1 cellular context compared by ENCODE assay signal in genomic region chr2:39532933-39533332, GRCh38.
TF ChIP-seq lines count a peak whose summit lies in the region.

No MANE protein-coding gene starts in this region.

TF ChIP-seq in HepG2, 621 proteins besides CTCF, POLR2A, EP300 and RAD21 (continued from another document):
- TF ChIP-seq, protein P1, sequence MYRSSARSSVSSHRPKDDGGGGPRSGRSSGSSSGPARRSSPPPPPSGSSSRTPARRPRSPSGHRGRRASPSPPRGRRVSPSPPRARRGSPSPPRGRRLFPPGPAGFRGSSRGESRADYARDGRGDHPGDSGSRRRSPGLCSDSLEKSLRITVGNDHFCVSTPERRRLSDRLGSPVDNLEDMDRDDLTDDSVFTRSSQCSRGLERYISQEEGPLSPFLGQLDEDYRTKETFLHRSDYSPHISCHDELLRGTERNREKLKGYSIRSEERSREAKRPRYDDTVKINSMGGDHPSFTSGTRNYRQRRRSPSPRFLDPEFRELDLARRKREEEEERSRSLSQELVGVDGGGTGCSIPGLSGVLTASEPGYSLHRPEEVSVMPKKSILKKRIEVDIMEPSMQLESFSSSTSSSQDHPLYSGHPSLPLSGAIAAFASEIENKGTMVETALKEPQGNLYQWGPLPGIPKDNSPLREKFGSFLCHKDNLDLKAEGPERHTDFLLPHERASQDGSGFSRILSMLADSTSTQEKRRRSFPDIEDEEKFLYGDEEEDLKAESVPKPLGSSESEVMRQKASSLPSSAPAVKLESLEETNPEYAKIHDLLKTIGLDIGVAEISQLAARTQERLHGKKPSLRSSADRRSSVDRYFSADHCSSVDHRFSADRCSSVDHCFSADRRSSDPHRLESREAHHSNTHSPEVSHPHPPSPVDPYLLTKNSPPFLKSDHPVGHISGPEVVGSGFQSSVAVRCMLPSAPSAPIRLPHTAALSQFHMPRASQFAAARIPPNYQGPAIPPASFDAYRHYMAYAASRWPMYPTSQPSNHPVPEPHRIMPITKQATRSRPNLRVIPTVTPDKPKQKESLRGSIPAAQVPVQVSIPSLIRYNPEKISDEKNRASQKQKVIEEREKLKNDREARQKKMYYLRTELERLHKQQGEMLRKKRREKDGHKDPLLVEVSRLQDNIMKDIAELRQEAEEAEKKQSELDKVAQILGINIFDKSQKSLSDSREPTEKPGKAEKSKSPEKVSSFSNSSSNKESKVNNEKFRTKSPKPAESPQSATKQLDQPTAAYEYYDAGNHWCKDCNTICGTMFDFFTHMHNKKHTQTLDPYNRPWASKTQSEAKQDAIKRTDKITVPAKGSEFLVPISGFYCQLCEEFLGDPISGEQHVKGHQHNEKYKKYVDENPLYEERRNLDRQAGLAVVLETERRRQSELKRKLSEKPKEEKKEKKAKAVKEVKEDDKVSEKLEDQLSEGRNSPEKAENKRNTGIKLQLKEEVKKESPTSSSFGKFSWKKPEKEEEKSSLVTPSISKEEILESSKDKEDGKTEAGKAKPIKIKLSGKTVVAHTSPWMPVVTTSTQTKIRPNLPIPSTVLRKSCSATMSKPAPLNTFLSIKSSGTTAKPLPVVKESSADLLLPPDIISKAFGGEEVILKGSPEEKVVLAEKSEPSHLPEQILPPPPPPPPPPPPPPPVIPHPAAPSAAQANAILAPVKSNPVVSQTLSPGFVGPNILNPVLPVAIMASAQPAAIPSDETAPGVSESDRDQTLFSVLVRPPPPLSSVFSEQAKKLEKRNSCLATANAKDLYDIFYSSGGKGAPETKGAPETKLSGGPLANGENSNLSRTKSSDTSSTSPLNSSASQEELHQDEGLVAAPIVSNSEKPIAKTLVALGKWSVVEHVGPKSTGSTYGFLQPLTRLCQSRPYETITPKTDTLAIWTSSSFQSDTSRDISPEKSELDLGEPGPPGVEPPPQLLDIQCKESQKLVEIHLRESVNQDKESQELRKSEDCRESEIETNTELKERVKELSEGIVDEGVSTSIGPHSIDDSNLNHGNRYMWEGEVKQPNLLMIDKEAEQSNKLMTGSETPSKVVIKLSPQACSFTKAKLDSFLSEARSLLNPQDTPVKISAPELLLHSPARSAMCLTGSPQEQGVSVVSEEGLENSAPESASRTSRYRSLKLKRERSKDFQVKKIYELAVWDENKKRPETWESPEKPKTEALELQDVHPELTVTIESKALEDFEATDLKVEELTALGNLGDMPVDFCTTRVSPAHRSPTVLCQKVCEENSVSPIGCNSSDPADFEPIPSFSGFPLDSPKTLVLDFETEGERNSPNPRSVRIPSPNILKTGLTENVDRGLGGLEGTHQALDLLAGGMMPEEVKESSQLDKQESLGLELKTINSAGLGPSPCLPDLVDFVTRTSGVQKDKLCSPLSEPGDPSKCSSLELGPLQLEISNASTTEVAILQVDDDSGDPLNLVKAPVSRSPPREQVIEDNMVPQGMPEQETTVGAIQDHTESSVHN (CRISPR knock-in tag; IDR thresholded peaks at IDR 0.05): no peak
- TF ChIP-seq ATF6 (CRISPR knock-in tag; conservative IDR thresholded peaks at IDR 0.05): no peak
- TF ChIP-seq, protein P2, sequence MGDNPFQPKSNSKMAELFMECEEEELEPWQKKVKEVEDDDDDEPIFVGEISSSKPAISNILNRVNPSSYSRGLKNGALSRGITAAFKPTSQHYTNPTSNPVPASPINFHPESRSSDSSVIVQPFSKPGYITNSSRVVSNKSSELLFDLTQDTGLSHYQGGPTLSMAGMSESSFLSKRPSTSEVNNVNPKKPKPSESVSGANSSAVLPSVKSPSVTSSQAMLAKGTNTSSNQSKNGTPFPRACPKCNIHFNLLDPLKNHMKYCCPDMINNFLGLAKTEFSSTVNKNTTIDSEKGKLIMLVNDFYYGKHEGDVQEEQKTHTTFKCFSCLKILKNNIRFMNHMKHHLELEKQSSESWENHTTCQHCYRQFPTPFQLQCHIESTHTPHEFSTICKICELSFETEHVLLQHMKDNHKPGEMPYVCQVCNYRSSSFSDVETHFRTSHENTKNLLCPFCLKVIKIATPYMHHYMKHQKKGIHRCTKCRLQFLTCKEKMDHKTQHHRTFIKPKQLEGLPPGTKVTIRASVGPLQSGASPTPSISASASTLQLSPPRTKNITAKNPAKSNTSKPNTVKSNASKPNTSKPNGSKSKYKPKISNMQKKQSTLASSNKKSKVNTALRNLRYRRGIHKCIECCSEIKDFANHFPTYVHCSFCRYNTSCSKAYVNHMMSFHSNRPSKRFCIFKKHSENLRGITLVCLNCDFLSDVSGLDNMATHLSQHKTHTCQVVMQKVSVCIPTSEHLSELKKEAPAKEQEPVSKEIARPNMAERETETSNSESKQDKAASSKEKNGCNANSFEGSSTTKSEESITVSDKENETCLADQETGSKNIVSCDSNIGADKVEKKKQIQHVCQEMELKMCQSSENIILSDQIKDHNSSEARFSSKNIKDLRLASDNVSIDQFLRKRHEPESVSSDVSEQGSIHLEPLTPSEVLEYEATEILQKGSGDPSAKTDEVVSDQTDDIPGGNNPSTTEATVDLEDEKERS (CRISPR knock-in tag; IDR thresholded peaks at IDR 0.05): no peak
